In the genomic region with DNA sequence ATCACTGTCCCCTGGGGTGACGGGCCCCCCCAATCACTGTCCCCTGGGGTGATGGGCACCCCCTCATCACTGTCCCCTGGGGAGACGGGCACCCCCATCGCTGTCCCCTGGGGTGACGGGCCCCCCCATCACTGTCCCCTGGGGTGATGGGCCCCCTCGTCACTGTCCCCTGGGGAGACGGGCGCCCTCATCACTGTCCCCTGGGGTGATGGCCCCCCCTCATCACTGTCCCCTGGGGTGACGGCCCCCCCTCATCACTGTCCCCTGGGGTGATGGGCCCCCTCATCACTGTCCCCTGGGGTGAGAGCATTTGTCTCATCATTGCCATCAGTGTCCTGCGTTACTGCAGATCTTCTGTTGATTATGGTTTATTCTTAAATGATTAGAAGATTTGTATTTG, we compare ENCODE assay signal across 17 cellular contexts. TPM values are rescaled to one million over a fixed set of nuclear protein-coding genes. Genes with fewer than 3 reads are reported as not detected.
A peak's percentile ranks its signal among the peaks of the same experiment; 100 is the strongest.
DNase-seq lines count a peak whose midpoint lies in the region; ATAC-seq, FAIRE-seq and TF ChIP-seq lines count a peak whose summit lies in the region.
"Had no signal": no experiment of that assay in that cellular context is flagged by ENCODE, and none has a peak within 500 bp of the region (broad histone marks: within the 10 kb centered on the region; RNA-seq: fewer than 3 reads in every experiment).

No MANE protein-coding gene starts in this region.

- H2BK12ac ChIP-seq in neuronal stem cell (ENCODE audit: low read length): no peak overlapping the region

- H3K9me3 ChIP-seq in right cardiac atrium (ENCODE audit: control insufficient read depth, low read length) (no peaks in the 10 kb centered on the region), neuronal stem cell (replicated peaks in 1 of 2; ENCODE audit: control insufficient read depth in 2 of 2, insufficient read depth in 1 of 2, low read depth in 1 of 2, low read length in 2 of 2) (no peaks in the 10 kb centered on the region)
- H3K9me3 ChIP-seq: BLaER1 treated with 17β-estradiol and CSF1 and Interleukin-3, amounts not matched to agents 10 nM and 100 nM; HAP-1 had no signal

- H3K4me1 ChIP-seq in right cardiac atrium (ENCODE audit: control insufficient read depth, insufficient read depth, low read length) (no peaks in the 10 kb centered on the region), neuronal stem cell (ENCODE audit: control insufficient read depth in 2 of 2, insufficient read depth in 1 of 2, low read depth in 1 of 2, low read length in 2 of 2) (peaks cover 0 to 12% of the 10 kb centered on the region in 2 donors)
- H3K4me1 ChIP-seq: HAP-1 had no signal

- H4K91ac ChIP-seq in neuronal stem cell (ENCODE audit: low read depth, low read length, poor library complexity): no peak overlapping the region

- ATAC-seq in right cardiac atrium (no peak), GM19023 (IDR thresholded peaks at IDR 0.05; ENCODE audit: unreplicated experiment) (no peak), HG02571 (IDR thresholded peaks at IDR 0.05; ENCODE audit: unreplicated experiment) (no peak)
- ATAC-seq: CD8-positive, alpha-beta T cell had no signal

- peak overlapping the region; percentile 44 for H3K9ac ChIP-seq in neuronal stem cell (ENCODE audit: low read depth, low read length, poor library complexity)
- H3K9ac ChIP-seq: GM23248 had no signal

- no peak overlapping the region for H2AFZ ChIP-seq in neuronal stem cell (ENCODE audit: low read length)
- H2AFZ ChIP-seq: GM23248 had no signal

- peak overlapping the region in 3 of 5 experiments; percentile 45 to 73 (median 50) for H3K27ac Mint-ChIP-seq in brain
- H3K27ac Mint-ChIP-seq: CD8-positive, alpha-beta T cell had no signal

- H3K4me2 ChIP-seq in neuronal stem cell (ENCODE audit: insufficient read depth, low read length, poor library complexity, severe bottlenecking): no peak overlapping the region

- no peak overlapping the region for H2BK5ac ChIP-seq in neuronal stem cell (ENCODE audit: low read length)

- peaks cover 4% of the 10 kb centered on the region for H3K79me1 ChIP-seq in neuronal stem cell (ENCODE audit: low read depth, low read length)

- H3K36me3 Mint-ChIP-seq in brain: no peaks in the 10 kb centered on the region
- H3K36me3 Mint-ChIP-seq: CD8-positive, alpha-beta T cell had no signal

- intact Hi-C loops in right cardiac atrium (cut with DNase I): loop anchor here (5.0 to 10.0 kb wide), 4 partner anchors 148 to 368 kb away; partner anchors contain the start of gene CLBA1 (in 1 of the 4)
- intact Hi-C loops in cardiac septum (cut with DNase I): loop anchor here (2.0 to 10.0 kb wide), 4 partner anchors 36 to 261 kb away; no protein-coding TSS in a partner anchor

- no peak for TF ChIP-seq CTCF in brain (conservative IDR thresholded peaks at IDR 0.05)

- TF ChIP-seq POLR2A in GM12892 (IDR thresholded peaks at IDR 0.05; ENCODE audit: low read depth, low read length): no peak

- no peak overlapping the region for H2BK120ac ChIP-seq in neuronal stem cell (ENCODE audit: low read depth, low read length)

- H4K8ac ChIP-seq in neuronal stem cell (ENCODE audit: low read depth, low read length): no peak overlapping the region

- DNase-seq in right cardiac atrium (peak in 2 of 3 donors; percentile 36 to 45), cardiac septum (ENCODE audit: low spot score) (no peak), neuronal stem cell (ENCODE audit: low spot score) (no peak), GM12892 (ENCODE audit: insufficient read length) (no peak)
- DNase-seq: 8988T; Calu3; CD8-positive, alpha-beta T cell; DMS79 treated with DMSO at 0.1 percent for 48 hours; GF-D8; GM23248 had no signal

- no peak overlapping the region for H3K4me3 Mint-ChIP-seq in brain
- H3K4me3 Mint-ChIP-seq: CD8-positive, alpha-beta T cell had no signal

- no peak overlapping the region for H3K4me3 ChIP-seq in right cardiac atrium (ENCODE audit: low read length)
- H3K4me3 ChIP-seq in neuronal stem cell (ENCODE audit: low read length in 2 of 2): no peak overlapping the region
- H3K4me3 ChIP-seq: BLaER1 treated with 17β-estradiol and CSF1 and Interleukin-3, amounts not matched to agents 10 nM and 100 nM; GM23248; HAP-1 had no signal

- no peak overlapping the region for H3K4ac ChIP-seq in neuronal stem cell (ENCODE audit: low read length)

- 90% methylated on average over 9 of the region's 9 CpGs for WGBS in right cardiac atrium
- WGBS in neuronal stem cell (ENCODE audit: extremely low coverage in 2 of 2, insufficient read length in 2 of 2, insufficient replicate concordance in 1 of 2), 2 donors: no CpG with 5 or more reads among the region's 9 CpGs

- H3K18ac ChIP-seq in neuronal stem cell (ENCODE audit: low read length): no peak overlapping the region

- no peaks in the 10 kb centered on the region for H3K4me1 Mint-ChIP-seq in brain

- peak overlapping the region; percentile 31 for H3K23ac ChIP-seq in neuronal stem cell (ENCODE audit: low read depth, low read length, poor library complexity)

- FAIRE-seq in GM12892 (lab: Jason Lieb, UNC): no peak

- no peak overlapping the region for H2BK15ac ChIP-seq in neuronal stem cell (ENCODE audit: low read length)

- H3K27me3 ChIP-seq in right cardiac atrium (ENCODE audit: control insufficient read depth, insufficient read depth): no peaks in the 10 kb centered on the region
- H3K27me3 ChIP-seq in neuronal stem cell (ENCODE audit: control insufficient read depth in 3 of 3, insufficient read depth in 3 of 3, low read depth in 1 of 3, low read length in 3 of 3): no peaks in the 10 kb centered on the region
- H3K27me3 ChIP-seq: BLaER1 treated with 17β-estradiol and CSF1 and Interleukin-3, amounts not matched to agents 10 nM and 100 nM had no signal

- H3K14ac ChIP-seq in neuronal stem cell (ENCODE audit: low read length): peak overlapping the region; percentile 21

- H3K27me3 Mint-ChIP-seq in brain: no peaks in the 10 kb centered on the region

- H3K27ac ChIP-seq in right cardiac atrium (ENCODE audit: low read length): no peak overlapping the region
- no peak overlapping the region for H3K27ac ChIP-seq in neuronal stem cell (replicated peaks; ENCODE audit: low read length)
- H3K27ac ChIP-seq: GM23248, HL-60 had no signal

- H3K36me3 ChIP-seq in neuronal stem cell (replicated peaks in 1 of 2; ENCODE audit: control insufficient read depth in 2 of 2, insufficient read depth in 2 of 2, low read length in 2 of 2): peaks cover 0 to 8% of the 10 kb centered on the region in 2 donors
- H3K36me3 ChIP-seq: HAP-1 had no signal

- peak overlapping the region; percentile 81 for H2AK5ac ChIP-seq in neuronal stem cell (ENCODE audit: low read depth, low read length)

- no peaks in the 10 kb centered on the region for H3K9me3 Mint-ChIP-seq in brain
- H3K9me3 Mint-ChIP-seq: CD8-positive, alpha-beta T cell had no signal

RNA-seq across cellular contexts. Expression of gene PACS2, which starts 38.6 kb away (rescaled TPM):
- total RNA-seq in right cardiac atrium: 10 to 100 TPM; 50.6 to 67.0 (median 64.4) TPM
- 63.0 TPM for polyA plus RNA-seq in right cardiac atrium
- total RNA-seq in cardiac septum: 55.1 TPM
- polyA plus RNA-seq in brain (ENCODE audit: insufficient read depth, low read depth, low replicate concordance): 127 TPM
- 33.5 TPM for polyA plus RNA-seq in neuronal stem cell (2013, experiment 1 of 2)
- 32.3 TPM for polyA plus RNA-seq in neuronal stem cell (2013, experiment 2 of 2)
- polyA plus RNA-seq in GM12892 (2012; ENCODE audit: missing spikeins): 8.5 TPM

RNA-seq across cellular contexts. Expression of gene TEX22, which starts 45.2 kb away (rescaled TPM):
- total RNA-seq in right cardiac atrium (1 to 10 TPM in 2 of 4 donors, under 1 TPM in 2; 0.46 to 1.9 (median 1.00) TPM), cardiac septum (0.46 TPM)
- polyA plus RNA-seq in right cardiac atrium (0.05 TPM), brain (ENCODE audit: insufficient read depth, low read depth, low replicate concordance) (0.41 TPM)
- polyA plus RNA-seq in neuronal stem cell (2013, experiment 1 of 2): 0.21 TPM
- 0.21 TPM for polyA plus RNA-seq in neuronal stem cell (2013, experiment 2 of 2)
- 0.32 TPM for polyA plus RNA-seq in GM12892 (2012; ENCODE audit: missing spikeins)
- total RNA-seq: HT1080 had no signal

RNA-seq across cellular contexts. Expression of gene BRF1, which starts 52.4 kb away (rescaled TPM):
- total RNA-seq in right cardiac atrium (10 to 100 TPM; 18.1 to 21.1 (median 18.4) TPM), cardiac septum (17.7 TPM)
- polyA plus RNA-seq in right cardiac atrium (17.9 TPM), brain (ENCODE audit: insufficient read depth, low read depth, low replicate concordance) (36.4 TPM)
- 14.0 TPM for polyA plus RNA-seq in neuronal stem cell (2013, experiment 1 of 2)
- polyA plus RNA-seq in neuronal stem cell (2013, experiment 2 of 2): 14.3 TPM
- polyA plus RNA-seq in GM12892 (2012; ENCODE audit: missing spikeins): 6.4 TPM

Comparison
In these comparisons a context has a peak if more than half of its experiments do, and no peak if none do; other contexts are left out.
1. DNase-seq: peak in right cardiac atrium (2 of 3); none in cardiac septum (single experiment), neuronal stem cell (single experiment) and GM12892 (single experiment).